31 cellular contexts compared by ENCODE assay signal in the genomic region with DNA sequence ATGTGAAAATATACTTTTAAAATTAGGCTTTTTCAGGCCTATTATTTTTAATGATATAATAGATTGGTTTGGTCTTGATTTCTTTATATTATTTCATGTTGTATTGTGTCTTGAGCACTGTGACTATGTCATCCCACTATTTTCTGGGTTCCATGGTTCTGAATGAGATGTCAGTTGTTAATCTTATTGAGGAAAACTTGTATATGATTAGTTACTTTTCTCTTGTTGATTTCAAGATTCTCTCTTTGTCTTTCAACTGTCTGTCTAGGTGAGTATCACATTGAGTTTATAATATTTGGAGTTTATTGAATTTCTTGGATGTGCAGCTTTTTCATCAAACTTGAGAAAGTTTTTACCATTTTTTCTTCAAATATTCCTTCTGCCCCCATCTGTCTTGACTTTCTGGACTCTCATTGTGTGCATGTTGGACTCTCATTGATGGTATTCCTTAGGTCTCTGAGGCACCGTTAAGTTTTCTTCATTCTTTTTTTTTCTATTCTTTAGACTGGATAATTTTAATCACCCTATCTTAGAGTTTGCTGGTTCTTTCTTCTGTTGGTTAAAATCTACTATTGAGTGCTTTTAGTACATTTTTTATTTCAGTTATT.
"Had no signal": no experiment of that assay in that cellular context is flagged by ENCODE, and none has a peak within 500 bp of the region (broad histone marks: within the 10 kb centered on the region; RNA-seq: fewer than 3 reads in every experiment).

No MANE protein-coding gene starts in this region.

- ATAC-seq: activated CD8-positive, alpha-beta memory T cell treated with anti-CD3 and anti-CD28 coated beads, Interleukin-2, amount 10 ng/mL, durations not matched to agents 7 days and 5 days; activated CD8-positive, alpha-beta T cell treated with anti-CD3 and anti-CD28 coated beads for 36 hours; activated naive CD4-positive, alpha-beta T cell treated with anti-CD3 and anti-CD28 coated beads, Interleukin-2, amount 50 U/mL, for 72 hours; body of pancreas; gastroesophageal sphincter; left cardiac atrium; left ventricle myocardium superior; mucosa of descending colon; natural killer cell treated with Interleukin-12 subunit alpha and Interleukin-12 subunit beta and Interleukin-15 and Interleukin-18, amount 100 ng/mL, for 72 hours; stimulated activated memory B cell treated with anti-CD40 and anti-IgM and Interleukin-4, amounts not matched to agents 10 μg/mL and 1 μg/mL and 100 μg/mL, for 72 hours; stimulated activated naive CD8-positive, alpha-beta T cell treated with anti-CD3 and anti-CD28 coated beads, Interleukin-15, amount 100 ng/mL, for 72 hours had no signal

- H3K9me3 ChIP-seq: body of pancreas, uterus had no signal

- H3K27me3 ChIP-seq: body of pancreas, cardiac muscle cell, dorsolateral prefrontal cortex, gastroesophageal sphincter, hepatocyte, uterus had no signal

- H3K27ac ChIP-seq: body of pancreas, cardiac muscle cell, coronary artery, dorsolateral prefrontal cortex, gastroesophageal sphincter, uterus had no signal

- H3K4me3 ChIP-seq: body of pancreas, cardiac muscle cell, coronary artery, dorsolateral prefrontal cortex, gastroesophageal sphincter, hepatocyte, mucosa of descending colon, smooth muscle cell, uterus had no signal

- DNase-seq: activated CD4-positive, alpha-beta T cell treated with anti-CD3 and anti-CD28 coated beads for 1 hour; activated CD4-positive, alpha-beta T cell treated with anti-CD3 and anti-CD28 coated beads, Interleukin-2, amount 10 ng/mL, durations not matched to agents 7 days and 5 days; activated CD8-positive, alpha-beta memory T cell treated with anti-CD3 and anti-CD28 coated beads, Interleukin-2, amount 10 ng/mL, durations not matched to agents 7 days and 5 days; activated CD8-positive, alpha-beta T cell treated with anti-CD3 and anti-CD28 coated beads for 36 hours; activated naive CD4-positive, alpha-beta T cell; activated T-cell treated with anti-CD3 and anti-CD28 coated beads, Interleukin-2, amount 50 U/mL, for 48 hours; anterior cingulate cortex; body of pancreas; cerebellar nuclear complex; dorsolateral prefrontal cortex; effector memory CD4-positive, alpha-beta T cell; islet precursor cell; left cardiac atrium; left ventricle myocardium superior; mucosa of descending colon; retina; stimulated activated CD4-positive, alpha-beta T cell treated with anti-CD3 and anti-CD28 coated beads, Interleukin-1b, Interleukin-23, amount 100 ng/mL, for 48 hours; stimulated activated CD4-positive, alpha-beta T cell treated with anti-CD3 and anti-CD28 coated beads, Interleukin-4, amount 100 ng/mL, for 4 hours; stimulated activated CD8-positive, alpha-beta memory T cell treated with anti-CD3 and anti-CD28 coated beads, Interleukin-4, amount 100 ng/mL, for 48 hours; stimulated activated naive CD8-positive, alpha-beta T cell treated with anti-CD3 and anti-CD28 coated beads, Interleukin-15, amount 100 ng/mL, for 72 hours; substantia nigra; T-helper 9 cell; uterus had no signal

- H3K36me3 ChIP-seq: cardiac muscle cell, gastroesophageal sphincter, uterus had no signal

- H3K4me1 ChIP-seq: body of pancreas, gastroesophageal sphincter, uterus had no signal
